In the genomic region with DNA sequence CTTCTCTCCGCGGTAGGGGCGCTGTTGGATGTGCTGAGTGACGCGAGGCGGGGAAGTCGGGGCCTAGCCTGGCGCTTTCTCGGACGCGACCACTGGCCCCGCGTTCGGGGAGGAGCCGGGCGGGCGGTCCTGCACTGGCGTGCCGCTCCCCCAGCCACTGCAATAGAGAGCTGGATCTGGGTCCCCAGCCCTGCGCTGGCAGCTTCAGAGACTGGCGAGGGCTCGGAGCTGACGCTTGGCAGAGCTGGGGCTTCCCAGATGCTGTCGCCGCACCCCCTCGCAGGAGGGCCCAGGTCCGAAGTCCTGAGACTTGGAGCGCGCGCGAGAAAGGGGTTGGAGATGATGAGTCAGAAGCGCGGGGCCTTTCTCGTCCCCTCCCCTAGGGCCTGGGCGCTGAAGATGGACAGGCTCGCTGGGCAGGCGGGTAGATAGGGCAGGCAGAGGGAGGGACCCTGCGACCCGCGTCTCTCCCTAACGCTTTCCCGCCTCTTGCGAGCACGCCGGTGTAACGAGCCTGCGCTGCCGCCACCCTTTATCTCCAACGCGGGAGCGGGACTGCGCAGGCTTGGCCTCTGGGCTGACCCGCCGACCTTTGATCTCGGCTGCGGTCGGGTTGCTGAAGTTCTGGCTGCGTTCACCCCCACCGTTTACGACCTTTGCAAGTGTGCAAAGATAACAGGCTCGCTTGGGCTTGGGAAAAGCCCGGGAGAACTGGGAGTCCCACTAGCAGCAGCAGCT, we compare ENCODE assay signal across 8 cellular contexts. TPM values are rescaled to one million over a fixed set of nuclear protein-coding genes. Genes with fewer than 3 reads are reported as not detected.
DNase-seq lines count a peak whose midpoint lies in the region; ATAC-seq and TF ChIP-seq lines count a peak whose summit lies in the region.

No MANE protein-coding gene starts in this region.

- POLR2A ChIA-PET in activated naive CD8-positive, alpha-beta T cell treated with anti-CD3 and anti-CD28 coated beads, Interleukin-2, amount 10 ng/mL, durations not matched to agents 7 days and 5 days (lab: Charles Lee) = interaction anchor here (0.9 to 3.0 kb wide), 9 partner anchors 8 to 89 kb away, joined by 3 to 18 read pairs (median 6); partner anchors contain the start of gene ARHGEF40

- 0% methylated on average over 52 to 62 of the region's 62 CpGs for WGBS in ovary, 3 donors
- WGBS in thyroid gland, 2 donors = 0% methylated on average over 12 to 51 of the region's 62 CpGs

- peak; percentile 93 for DNase-seq in NCI-H1105 (lab: John Stamatoyannopoulos, UW)
- peak; percentile 67 for DNase-seq in SKM-1 (lab: John Stamatoyannopoulos, UW; ENCODE audit: unreplicated experiment)
- DNase-seq in activated naive CD8-positive, alpha-beta T cell treated with anti-CD3 and anti-CD28 coated beads, Interleukin-2, amount 10 ng/mL, durations not matched to agents 7 days and 5 days = peak; percentile 95
- DNase-seq in Right ventricle myocardium inferior (ENCODE audit: missing footprints) = peak; percentile 97
- DNase-seq in ovary = peak; percentile 95 to 97 (median 96)
- peak; percentile 97 to 98 for DNase-seq in thyroid gland

- intact Hi-C loops in Right ventricle myocardium inferior (cut with DNase I) = loop anchor here (2.0 to 5.0 kb wide), 2 partner anchors 63 to 422 kb away; partner anchors contain the start of gene RNASE4
- intact Hi-C loops in ovary (cut with DNase I) = loop anchor here (2.0 to 10.0 kb wide), 6 partner anchors 35 to 419 kb away; partner anchors contain the start of genes ANG (in 1 of the 4), HNRNPC (in 1 of the 4) and RNASE4 (in 1 of the 4)
- intact Hi-C loops in thyroid gland (cut with DNase I) = no loop called here

- H3K36me3 ChIP-seq in ovary (no peaks in the 10 kb centered on the region), thyroid gland (no peaks in the 10 kb centered on the region)

- H3K4me3 ChIP-seq in ovary (peak overlapping the region; percentile 57), thyroid gland (replicated peaks in 1 of 3) (peak overlapping the region; percentile 7 to 61 (median 31))

- peak overlapping the region; percentile 84 for H3K27ac Mint-ChIP-seq in activated naive CD8-positive, alpha-beta T cell treated with anti-CD3 and anti-CD28 coated beads, Interleukin-2, amount 10 ng/mL, durations not matched to agents 7 days and 5 days

- peaks cover 38% of the 10 kb centered on the region for H3K4me1 Mint-ChIP-seq in activated naive CD8-positive, alpha-beta T cell treated with anti-CD3 and anti-CD28 coated beads, Interleukin-2, amount 10 ng/mL, durations not matched to agents 7 days and 5 days

- TF ChIP-seq EP300 in ovary (IDR thresholded peaks at IDR 0.05) = no peak

- H3K27ac ChIP-seq in ovary (peak overlapping the region; percentile 93 to 96), thyroid gland (peak overlapping the region; percentile 89 to 98 (median 95))

- peak overlapping the region; percentile 94 for H3K4me3 Mint-ChIP-seq in activated naive CD8-positive, alpha-beta T cell treated with anti-CD3 and anti-CD28 coated beads, Interleukin-2, amount 10 ng/mL, durations not matched to agents 7 days and 5 days

- H3K27me3 Mint-ChIP-seq in activated naive CD8-positive, alpha-beta T cell treated with anti-CD3 and anti-CD28 coated beads, Interleukin-2, amount 10 ng/mL, durations not matched to agents 7 days and 5 days = peaks cover 11% of the 10 kb centered on the region

- H3K4me1 ChIP-seq in ovary (ENCODE audit: insufficient read depth) = peaks cover 4% of the 10 kb centered on the region
- H3K4me1 ChIP-seq in thyroid gland = peaks cover 18 to 46% of the 10 kb centered on the region in 2 donors

- H3K36me3 Mint-ChIP-seq in activated naive CD8-positive, alpha-beta T cell treated with anti-CD3 and anti-CD28 coated beads, Interleukin-2, amount 10 ng/mL, durations not matched to agents 7 days and 5 days = no peaks in the 10 kb centered on the region

- ATAC-seq in HG02642 (IDR thresholded peaks at IDR 0.05; ENCODE audit: poor library complexity, unreplicated experiment) = peak; percentile 91
- ATAC-seq in activated naive CD8-positive, alpha-beta T cell treated with anti-CD3 and anti-CD28 coated beads, Interleukin-2, amount 10 ng/mL, durations not matched to agents 7 days and 5 days (ENCODE audit: low read depth) = peak; percentile 91
- ATAC-seq in Right ventricle myocardium inferior = peak; percentile 96

- TF ChIP-seq CTCF in GM12872 (IDR thresholded peaks at IDR 0.05; ENCODE audit: insufficient read depth, low read depth, low read length) = peak; percentile 77
- peak; percentile 77 to 95 (median 92) for TF ChIP-seq CTCF in ovary (IDR thresholded peaks at IDR 0.05)
- peak; percentile 36 to 88 (median 82) for TF ChIP-seq CTCF in thyroid gland (IDR thresholded peaks at IDR 0.05)

- H3K27me3 ChIP-seq in ovary (no peaks in the 10 kb centered on the region), thyroid gland (no peaks in the 10 kb centered on the region)

- TF ChIP-seq POLR2A in ovary (IDR thresholded peaks at IDR 0.05) = peak; percentile 69
- TF ChIP-seq POLR2A in thyroid gland (IDR thresholded peaks at IDR 0.05) = peak; percentile 56 to 96

- no peaks in the 10 kb centered on the region for H3K9me3 ChIP-seq in ovary
- no peaks in the 10 kb centered on the region for H3K9me3 ChIP-seq in thyroid gland

- no peaks in the 10 kb centered on the region for H3K9me3 Mint-ChIP-seq in activated naive CD8-positive, alpha-beta T cell treated with anti-CD3 and anti-CD28 coated beads, Interleukin-2, amount 10 ng/mL, durations not matched to agents 7 days and 5 days

RNA-seq across cellular contexts. Expression of gene TMEM253, which starts 3.0 kb away (rescaled TPM):
- total RNA-seq in activated naive CD8-positive, alpha-beta T cell treated with anti-CD3 and anti-CD28 coated beads, Interleukin-2, amount 10 ng/mL, durations not matched to agents 7 days and 5 days = not detected
- total RNA-seq in Right ventricle myocardium inferior (0.41 TPM), ovary (1 to 10 TPM in 2 of 7 donors, under 1 TPM in 5; 0.24 to 1.3 (median 0.56) TPM), thyroid gland (1 to 10 TPM in 2 of 4 donors, under 1 TPM in 1, not detected in 1; 0.81 to 3.1 (median 2.8) TPM)
- under 1 TPM; 0.40 to 0.98 TPM for polyA plus RNA-seq in ovary

RNA-seq across cellular contexts. Expression of gene ZNF219, which starts 5.4 kb away (rescaled TPM):
- total RNA-seq in activated naive CD8-positive, alpha-beta T cell treated with anti-CD3 and anti-CD28 coated beads, Interleukin-2, amount 10 ng/mL, durations not matched to agents 7 days and 5 days = 1 to 10 TPM; 4.3 to 6.0 TPM
- total RNA-seq in Right ventricle myocardium inferior (49.4 TPM), ovary (10 to 100 TPM; 27.7 to 60.9 (median 33.4) TPM), thyroid gland (10 to 100 TPM; 53.6 to 82.7 (median 67.3) TPM)
- 10 to 100 TPM in 1 of 2 donors, 1 to 10 TPM in 1; 4.8 to 31.0 TPM for polyA plus RNA-seq in ovary

RNA-seq across cellular contexts. Expression of gene ARHGEF40, which starts 33.8 kb away (rescaled TPM):
- total RNA-seq in activated naive CD8-positive, alpha-beta T cell treated with anti-CD3 and anti-CD28 coated beads, Interleukin-2, amount 10 ng/mL, durations not matched to agents 7 days and 5 days = under 1 TPM; 0.20 to 0.28 TPM
- 25.5 TPM for total RNA-seq in Right ventricle myocardium inferior
- total RNA-seq in ovary = 10 to 100 TPM; 31.0 to 98.3 (median 66.1) TPM
- polyA plus RNA-seq in ovary = 10 to 100 TPM; 29.8 to 34.3 TPM
- 10 to 100 TPM; 28.1 to 44.8 (median 43.4) TPM for total RNA-seq in thyroid gland

RNA-seq across cellular contexts. Expression of gene RNASE8, which starts 46.3 kb away (rescaled TPM):
- not detected for total RNA-seq in activated naive CD8-positive, alpha-beta T cell treated with anti-CD3 and anti-CD28 coated beads, Interleukin-2, amount 10 ng/mL, durations not matched to agents 7 days and 5 days
- total RNA-seq in Right ventricle myocardium inferior (not detected), ovary (not detected), thyroid gland (not detected)
- not detected for polyA plus RNA-seq in ovary

RNA-seq across cellular contexts. Expression of gene OR5AU1, which starts 52.0 kb away (rescaled TPM):
- not detected for total RNA-seq in activated naive CD8-positive, alpha-beta T cell treated with anti-CD3 and anti-CD28 coated beads, Interleukin-2, amount 10 ng/mL, durations not matched to agents 7 days and 5 days
- total RNA-seq in Right ventricle myocardium inferior (not detected), ovary (not detected), thyroid gland (not detected)
- polyA plus RNA-seq in ovary = not detected

Comparison
In these comparisons a context has a peak if more than half of its experiments do, and no peak if none do; other contexts are left out.
1. Peak in every context shown above with its lines: DNase-seq, ATAC-seq, H3K4me3 ChIP-seq and H3K27ac ChIP-seq.
2. RNA of gene ARHGEF40, which starts 33.8 kb away (total RNA-seq): 31.0 to 98.3 TPM in ovary, 28.1 to 44.8 TPM in thyroid gland and 25.5 TPM in Right ventricle myocardium inferior (single experiment); 0.20 to 0.28 TPM in activated naive CD8-positive, alpha-beta T cell treated with anti-CD3 and anti-CD28 coated beads, Interleukin-2, amount 10 ng/mL, durations not matched to agents 7 days and 5 days; every median in the first group is over 10 times any median in the second.